29 cellular contexts compared by ENCODE assay signal in the genomic region with DNA sequence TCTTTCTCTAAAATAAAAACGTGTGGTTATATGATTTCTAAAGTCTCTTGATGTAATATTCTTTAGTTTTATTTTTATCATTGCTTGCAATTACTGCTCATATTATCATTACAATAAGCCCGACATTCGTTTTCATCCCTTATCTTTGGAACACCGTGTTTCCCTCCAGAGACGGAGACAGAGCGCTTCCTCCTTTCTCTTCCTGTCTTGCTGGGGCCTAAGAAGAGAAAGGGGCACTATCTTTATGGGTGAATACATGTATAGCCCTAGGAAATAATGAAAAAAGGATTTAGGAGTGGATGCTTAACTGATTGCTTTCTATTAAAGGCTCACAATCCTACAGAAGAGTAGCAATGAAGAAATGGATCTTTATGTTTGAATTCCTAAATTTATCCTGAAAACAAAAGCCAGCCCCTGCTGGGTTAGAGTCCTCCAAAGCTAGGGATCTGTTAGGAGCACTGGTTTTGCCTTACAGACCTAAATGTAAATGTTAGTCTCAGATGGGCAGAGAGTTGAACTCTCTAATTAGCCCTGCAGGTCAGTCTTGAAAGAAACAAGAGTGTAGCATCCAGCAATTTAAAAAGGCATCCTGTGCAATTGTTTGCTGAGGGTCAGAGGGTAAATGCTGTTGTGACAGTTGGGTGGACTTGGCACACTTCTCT.
DNase-seq lines count a peak whose midpoint lies in the region; ATAC-seq, FAIRE-seq and TF ChIP-seq lines count a peak whose summit lies in the region.
"Had no signal": no experiment of that assay in that cellular context is flagged by ENCODE, and none has a peak within 500 bp of the region (broad histone marks: within the 10 kb centered on the region; RNA-seq: fewer than 3 reads in every experiment).

No MANE protein-coding gene starts in this region.

- peaks cover 100% of the 10 kb centered on the region for H3K27me3 ChIP-seq in neural progenitor cell
- no peaks in the 10 kb centered on the region for H3K27me3 ChIP-seq in suprapubic skin
- H3K27me3 ChIP-seq: adrenal gland, ovary had no signal

- peaks cover 14% of the 10 kb centered on the region for H3F3A ChIP-seq in neural progenitor cell (ENCODE audit: low read depth)

- H3K9me3 Mint-ChIP-seq in WTC11 (no peaks in the 10 kb centered on the region), neural progenitor cell (no peaks in the 10 kb centered on the region)
- H3K9me3 Mint-ChIP-seq: activated B cell treated with CpG ODN at 0.5 μM for 24 hours; activated naive CD4-positive, alpha-beta T cell treated with anti-CD3 and anti-CD28 coated beads for 36 hours; activated T-cell treated with anti-CD3 and anti-CD28 coated beads, Interleukin-2, amount 50 U/mL, for 72 hours; brain; IgD-negative memory B cell had no signal

- no peak for TF ChIP-seq CTCF in WTC11 (IDR thresholded peaks at IDR 0.05)
- TF ChIP-seq CTCF in neural progenitor cell (IDR thresholded peaks at IDR 0.05): no peak
- no peak for TF ChIP-seq CTCF in suprapubic skin (IDR thresholded peaks at IDR 0.05)

- H3K4me1 ChIP-seq in neural progenitor cell (peaks cover 19% of the 10 kb centered on the region), suprapubic skin (peaks cover 40% of the 10 kb centered on the region)
- H3K4me1 ChIP-seq: adrenal gland, lower lobe of right lung had no signal

- TF ChIP-seq POLR2A in GM12891 (IDR thresholded peaks at IDR 0.05; ENCODE audit: low read depth, low read length) (no peak), suprapubic skin (IDR thresholded peaks at IDR 0.05) (no peak)

- POLR2A ChIA-PET in WTC11 (lab: Charles Lee): no interaction called here

- H3K36me3 Mint-ChIP-seq in WTC11 (no peaks in the 10 kb centered on the region), neural progenitor cell (no peaks in the 10 kb centered on the region)
- H3K36me3 Mint-ChIP-seq: brain, IgD-negative memory B cell, natural killer cell, type B pancreatic cell had no signal

- H3K9me3 ChIP-seq in neural progenitor cell (ENCODE audit: low read depth): no peaks in the 10 kb centered on the region
- no peaks in the 10 kb centered on the region for H3K9me3 ChIP-seq in suprapubic skin
- H3K9me3 ChIP-seq: adrenal gland, lower lobe of right lung, ovary had no signal

- CTCF ChIA-PET in WTC11 (lab: Charles Lee): no interaction called here

- no peak overlapping the region for H3K9ac ChIP-seq in neural progenitor cell

- H3K4me2 ChIP-seq in neural progenitor cell: peak overlapping the region; percentile 19

- H3K4me1 Mint-ChIP-seq in WTC11: peaks cover 8% of the 10 kb centered on the region
- peaks cover 18% of the 10 kb centered on the region for H3K4me1 Mint-ChIP-seq in neural progenitor cell
- H3K4me1 Mint-ChIP-seq: activated B cell treated with CpG ODN at 0.5 μM for 24 hours, natural killer cell had no signal

- H3K36me3 ChIP-seq in neural progenitor cell (no peaks in the 10 kb centered on the region), suprapubic skin (no peaks in the 10 kb centered on the region)
- H3K36me3 ChIP-seq: adrenal gland, lower lobe of right lung, ovary had no signal

- no peak overlapping the region for H3K4me3 Mint-ChIP-seq in WTC11
- H3K4me3 Mint-ChIP-seq in neural progenitor cell: no peak overlapping the region
- H3K4me3 Mint-ChIP-seq: activated B cell treated with CpG ODN at 0.5 μM for 24 hours; activated naive CD4-positive, alpha-beta T cell treated with anti-CD3 and anti-CD28 coated beads for 36 hours; activated T-cell treated with anti-CD3 and anti-CD28 coated beads, Interleukin-2, amount 50 U/mL, for 72 hours; brain; IgD-negative memory B cell; natural killer cell; type B pancreatic cell had no signal

- DNase-seq in GM12891 (ENCODE audit: insufficient read length, low spot score) (no peak), NOMO-1 (lab: John Stamatoyannopoulos, UW; ENCODE audit: unreplicated experiment in 2 of 2) (peak; percentile 54 to 60), WTC11 (ENCODE audit: low spot score) (peak; percentile 15), neural progenitor cell (ENCODE audit: low spot score) (peak; percentile 57), suprapubic skin (ENCODE audit: low spot score in 2 of 2) (no peak), NCI-H1105 (lab: John Stamatoyannopoulos, UW) (no peak)
- DNase-seq: activated B cell treated with CpG ODN at 0.5 μM for 24 hours; activated CD4-positive, alpha-beta T cell treated with anti-CD3 and anti-CD28 coated beads, Interleukin-2, amount 50 U/mL, for 4 hours; activated naive CD4-positive, alpha-beta T cell treated with anti-CD3 and anti-CD28 coated beads for 36 hours; activated T-cell treated with anti-CD3 and anti-CD28 coated beads, Interleukin-2, amount 50 U/mL, for 72 hours; adrenal gland; cerebellar nuclear complex; DND-41; GOT3; lower lobe of right lung; natural killer cell; NCI-H1092; NCI-H2029; NCI-H524 treated with DMSO at 0.1 percent for 48 hours; ovary; retina; stimulated activated CD4-positive, alpha-beta T cell treated with anti-CD3 and anti-CD28 coated beads, Interleukin-2, amount 100 ng/mL, for 48 hours had no signal

- WGBS in suprapubic skin: 61% methylated on average over 6 of the region's 6 CpGs

- H3K4me3 ChIP-seq in neural progenitor cell: no peak overlapping the region
- no peak overlapping the region for H3K4me3 ChIP-seq in suprapubic skin
- H3K4me3 ChIP-seq: adrenal gland, lower lobe of right lung, ovary, skin epidermis had no signal

- TF ChIP-seq EP300 in suprapubic skin (IDR thresholded peaks at IDR 0.05): no peak

- peaks cover 4% of the 10 kb centered on the region for H4K20me1 ChIP-seq in neural progenitor cell (ENCODE audit: low read depth)

- H3K27ac ChIP-seq in neural progenitor cell (no peak overlapping the region), suprapubic skin (no peak overlapping the region)
- H3K27ac ChIP-seq: adrenal gland, C4-2B, lower lobe of right lung, ovary, skin epidermis had no signal

- H3K27me3 Mint-ChIP-seq in WTC11 (ENCODE audit: low read depth) (peaks cover 99% of the 10 kb centered on the region), neural progenitor cell (ENCODE audit: insufficient read depth, low read depth) (peaks cover 7% of the 10 kb centered on the region)
- H3K27me3 Mint-ChIP-seq: activated B cell treated with CpG ODN at 0.5 μM for 24 hours had no signal

- H3K79me2 ChIP-seq in neural progenitor cell (ENCODE audit: low read depth): no peaks in the 10 kb centered on the region

- no peak overlapping the region for H2AFZ ChIP-seq in neural progenitor cell (replicated peaks)

- FAIRE-seq in GM12891 (lab: Jason Lieb, UNC): no peak

- H3K27ac Mint-ChIP-seq in WTC11 (no peak overlapping the region), neural progenitor cell (no peak overlapping the region)
- H3K27ac Mint-ChIP-seq: activated B cell treated with CpG ODN at 0.5 μM for 24 hours; activated naive CD4-positive, alpha-beta T cell treated with anti-CD3 and anti-CD28 coated beads for 36 hours; activated T-cell treated with anti-CD3 and anti-CD28 coated beads, Interleukin-2, amount 50 U/mL, for 72 hours; brain; natural killer cell; type B pancreatic cell had no signal

- ATAC-seq in WTC11 (peak; percentile 73), HG02571 (IDR thresholded peaks at IDR 0.05; ENCODE audit: unreplicated experiment) (no peak)
- ATAC-seq: activated T-cell treated with anti-CD3 and anti-CD28 coated beads, Interleukin-2, amount 50 U/mL, for 72 hours; lower lobe of right lung; natural killer cell; SK-N-SH treated with all-trans-retinoic acid at 6 μM for 48 hours had no signal

TF ChIP-seq in GM12891, 5 proteins besides CTCF, POLR2A, EP300 and RAD21:
- TF ChIP-seq SPI1 (IDR thresholded peaks at IDR 0.05; ENCODE audit: low read depth, low read length): peak; percentile 24; the same call in 1 of the 2 replicates
- TF ChIP-seq PAX5 (IDR thresholded peaks at IDR 0.05; ENCODE audit: insufficient read depth, low read length, severe bottlenecking): no peak

TF ChIP-seq in WTC11, 78 proteins besides CTCF, POLR2A, EP300 and RAD21 (continues in another document):
- TF ChIP-seq USF2 (CRISPR knock-in tag; IDR thresholded peaks at IDR 0.05) (no peak), E2F4 (CRISPR knock-in tag; IDR thresholded peaks at IDR 0.05; ENCODE audit: borderline replicate concordance, low read depth) (no peak), NFATC4 (CRISPR knock-in tag; IDR thresholded peaks at IDR 0.05) (no peak), ZNF219 (CRISPR knock-in tag; IDR thresholded peaks at IDR 0.05; ENCODE audit: borderline replicate concordance) (no peak), CREM (CRISPR knock-in tag; IDR thresholded peaks at IDR 0.05) (no peak), RORB (CRISPR knock-in tag; IDR thresholded peaks at IDR 0.05) (no peak), E2F1 (CRISPR knock-in tag; IDR thresholded peaks at IDR 0.05) (no peak)

Comparison
In these comparisons a context has a peak if more than half of its experiments do, and no peak if none do; other contexts are left out.
1. DNase-seq: peak in NOMO-1 (2 of 2), WTC11 (single experiment) and neural progenitor cell (single experiment); none in GM12891 (single experiment), suprapubic skin (0 of 2) and NCI-H1105 (single experiment).